In genomic region chr6:26213334-26214075, GRCh38 we compare ENCODE assay signal across 1 cellular context.
TF ChIP-seq lines count a peak whose summit lies in the region.

No MANE protein-coding gene starts in this region.

TF ChIP-seq in GM23338, 12 proteins besides CTCF, POLR2A, EP300 and RAD21 (continued from another document):
- TF ChIP-seq REST (IDR thresholded peaks at IDR 0.05; ENCODE audit: unreplicated experiment): no peak
- TF ChIP-seq EZH2 (IDR thresholded peaks at IDR 0.05; ENCODE audit: low read depth, unreplicated experiment): no peak
- no peak for TF ChIP-seq POLR2AphosphoS5 (IDR thresholded peaks at IDR 0.05; ENCODE audit: low read depth)
- TF ChIP-seq NANOG (IDR thresholded peaks at IDR 0.05; ENCODE audit: borderline replicate concordance): no peak
- TF ChIP-seq ZNF331 (CRISPR knock-in tag; IDR thresholded peaks at IDR 0.05; ENCODE audit: low read depth): no peak
- TF ChIP-seq STAT1 (IDR thresholded peaks at IDR 0.05; ENCODE audit: unreplicated experiment): no peak
